Comparison of ENCODE assay signal across 2 cellular contexts in genomic region chr1:166738873-166739272, GRCh38.
TF ChIP-seq lines count a peak whose summit lies in the region.

No MANE protein-coding gene starts in this region.

TF ChIP-seq in GM23338, 12 proteins besides CTCF, POLR2A, EP300 and RAD21 (continued from another document):
- TF ChIP-seq, protein P1, sequence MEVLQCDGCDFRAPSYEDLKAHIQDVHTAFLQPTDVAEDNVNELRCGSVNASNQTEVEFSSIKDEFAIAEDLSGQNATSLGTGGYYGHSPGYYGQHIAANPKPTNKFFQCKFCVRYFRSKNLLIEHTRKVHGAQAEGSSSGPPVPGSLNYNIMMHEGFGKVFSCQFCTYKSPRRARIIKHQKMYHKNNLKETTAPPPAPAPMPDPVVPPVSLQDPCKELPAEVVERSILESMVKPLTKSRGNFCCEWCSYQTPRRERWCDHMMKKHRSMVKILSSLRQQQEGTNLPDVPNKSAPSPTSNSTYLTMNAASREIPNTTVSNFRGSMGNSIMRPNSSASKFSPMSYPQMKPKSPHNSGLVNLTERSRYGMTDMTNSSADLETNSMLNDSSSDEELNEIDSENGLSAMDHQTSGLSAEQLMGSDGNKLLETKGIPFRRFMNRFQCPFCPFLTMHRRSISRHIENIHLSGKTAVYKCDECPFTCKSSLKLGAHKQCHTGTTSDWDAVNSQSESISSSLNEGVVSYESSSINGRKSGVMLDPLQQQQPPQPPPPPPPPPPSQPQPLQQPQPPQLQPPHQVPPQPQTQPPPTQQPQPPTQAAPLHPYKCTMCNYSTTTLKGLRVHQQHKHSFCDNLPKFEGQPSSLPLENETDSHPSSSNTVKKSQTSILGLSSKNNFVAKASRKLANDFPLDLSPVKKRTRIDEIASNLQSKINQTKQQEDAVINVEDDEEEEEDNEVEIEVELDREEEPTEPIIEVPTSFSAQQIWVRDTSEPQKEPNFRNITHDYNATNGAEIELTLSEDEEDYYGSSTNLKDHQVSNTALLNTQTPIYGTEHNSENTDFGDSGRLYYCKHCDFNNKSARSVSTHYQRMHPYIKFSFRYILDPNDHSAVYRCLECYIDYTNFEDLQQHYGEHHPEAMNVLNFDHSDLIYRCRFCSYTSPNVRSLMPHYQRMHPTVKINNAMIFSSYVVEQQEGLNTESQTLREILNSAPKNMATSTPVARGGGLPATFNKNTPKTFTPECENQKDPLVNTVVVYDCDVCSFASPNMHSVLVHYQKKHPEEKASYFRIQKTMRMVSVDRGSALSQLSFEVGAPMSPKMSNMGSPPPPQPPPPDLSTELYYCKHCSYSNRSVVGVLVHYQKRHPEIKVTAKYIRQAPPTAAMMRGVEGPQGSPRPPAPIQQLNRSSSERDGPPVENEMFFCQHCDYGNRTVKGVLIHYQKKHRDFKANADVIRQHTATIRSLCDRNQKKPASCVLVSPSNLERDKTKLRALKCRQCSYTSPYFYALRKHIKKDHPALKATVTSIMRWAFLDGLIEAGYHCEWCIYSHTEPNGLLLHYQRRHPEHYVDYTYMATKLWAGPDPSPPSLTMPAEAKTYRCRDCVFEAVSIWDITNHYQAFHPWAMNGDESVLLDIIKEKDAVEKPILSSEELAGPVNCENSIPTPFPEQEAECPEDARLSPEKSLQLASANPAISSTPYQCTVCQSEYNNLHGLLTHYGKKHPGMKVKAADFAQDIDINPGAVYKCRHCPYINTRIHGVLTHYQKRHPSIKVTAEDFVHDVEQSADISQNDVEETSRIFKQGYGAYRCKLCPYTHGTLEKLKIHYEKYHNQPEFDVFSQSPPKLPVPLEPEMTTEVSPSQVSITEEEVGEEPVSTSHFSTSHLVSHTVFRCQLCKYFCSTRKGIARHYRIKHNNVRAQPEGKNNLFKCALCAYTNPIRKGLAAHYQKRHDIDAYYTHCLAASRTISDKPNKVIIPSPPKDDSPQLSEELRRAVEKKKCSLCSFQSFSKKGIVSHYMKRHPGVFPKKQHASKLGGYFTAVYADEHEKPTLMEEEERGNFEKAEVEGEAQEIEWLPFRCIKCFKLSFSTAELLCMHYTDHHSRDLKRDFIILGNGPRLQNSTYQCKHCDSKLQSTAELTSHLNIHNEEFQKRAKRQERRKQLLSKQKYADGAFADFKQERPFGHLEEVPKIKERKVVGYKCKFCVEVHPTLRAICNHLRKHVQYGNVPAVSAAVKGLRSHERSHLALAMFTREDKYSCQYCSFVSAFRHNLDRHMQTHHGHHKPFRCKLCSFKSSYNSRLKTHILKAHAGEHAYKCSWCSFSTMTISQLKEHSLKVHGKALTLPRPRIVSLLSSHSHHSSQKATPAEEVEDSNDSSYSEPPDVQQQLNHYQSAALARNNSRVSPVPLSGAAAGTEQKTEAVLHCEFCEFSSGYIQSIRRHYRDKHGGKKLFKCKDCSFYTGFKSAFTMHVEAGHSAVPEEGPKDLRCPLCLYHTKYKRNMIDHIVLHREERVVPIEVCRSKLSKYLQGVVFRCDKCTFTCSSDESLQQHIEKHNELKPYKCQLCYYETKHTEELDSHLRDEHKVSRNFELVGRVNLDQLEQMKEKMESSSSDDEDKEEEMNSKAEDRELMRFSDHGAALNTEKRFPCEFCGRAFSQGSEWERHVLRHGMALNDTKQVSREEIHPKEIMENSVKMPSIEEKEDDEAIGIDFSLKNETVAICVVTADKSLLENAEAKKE (CRISPR knock-in tag; IDR thresholded peaks at IDR 0.05) = no peak
- TF ChIP-seq CREB1 (CRISPR knock-in tag; IDR thresholded peaks at IDR 0.05; ENCODE audit: low read depth) = no peak
- TF ChIP-seq, protein P2, sequence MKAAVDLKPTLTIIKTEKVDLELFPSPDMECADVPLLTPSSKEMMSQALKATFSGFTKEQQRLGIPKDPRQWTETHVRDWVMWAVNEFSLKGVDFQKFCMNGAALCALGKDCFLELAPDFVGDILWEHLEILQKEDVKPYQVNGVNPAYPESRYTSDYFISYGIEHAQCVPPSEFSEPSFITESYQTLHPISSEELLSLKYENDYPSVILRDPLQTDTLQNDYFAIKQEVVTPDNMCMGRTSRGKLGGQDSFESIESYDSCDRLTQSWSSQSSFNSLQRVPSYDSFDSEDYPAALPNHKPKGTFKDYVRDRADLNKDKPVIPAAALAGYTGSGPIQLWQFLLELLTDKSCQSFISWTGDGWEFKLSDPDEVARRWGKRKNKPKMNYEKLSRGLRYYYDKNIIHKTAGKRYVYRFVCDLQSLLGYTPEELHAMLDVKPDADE (IDR thresholded peaks at IDR 0.05) = no peak
- TF ChIP-seq JUNB (IDR thresholded peaks at IDR 0.05; ENCODE audit: unreplicated experiment) = no peak
- no peak for TF ChIP-seq EZH2phosphoT487 (IDR thresholded peaks at IDR 0.05; ENCODE audit: unreplicated experiment)
- no peak for TF ChIP-seq ZNF331 (CRISPR knock-in tag; IDR thresholded peaks at IDR 0.05; ENCODE audit: low read depth)
- no peak for TF ChIP-seq STAT1 (IDR thresholded peaks at IDR 0.05; ENCODE audit: unreplicated experiment)
- TF ChIP-seq, protein P3, sequence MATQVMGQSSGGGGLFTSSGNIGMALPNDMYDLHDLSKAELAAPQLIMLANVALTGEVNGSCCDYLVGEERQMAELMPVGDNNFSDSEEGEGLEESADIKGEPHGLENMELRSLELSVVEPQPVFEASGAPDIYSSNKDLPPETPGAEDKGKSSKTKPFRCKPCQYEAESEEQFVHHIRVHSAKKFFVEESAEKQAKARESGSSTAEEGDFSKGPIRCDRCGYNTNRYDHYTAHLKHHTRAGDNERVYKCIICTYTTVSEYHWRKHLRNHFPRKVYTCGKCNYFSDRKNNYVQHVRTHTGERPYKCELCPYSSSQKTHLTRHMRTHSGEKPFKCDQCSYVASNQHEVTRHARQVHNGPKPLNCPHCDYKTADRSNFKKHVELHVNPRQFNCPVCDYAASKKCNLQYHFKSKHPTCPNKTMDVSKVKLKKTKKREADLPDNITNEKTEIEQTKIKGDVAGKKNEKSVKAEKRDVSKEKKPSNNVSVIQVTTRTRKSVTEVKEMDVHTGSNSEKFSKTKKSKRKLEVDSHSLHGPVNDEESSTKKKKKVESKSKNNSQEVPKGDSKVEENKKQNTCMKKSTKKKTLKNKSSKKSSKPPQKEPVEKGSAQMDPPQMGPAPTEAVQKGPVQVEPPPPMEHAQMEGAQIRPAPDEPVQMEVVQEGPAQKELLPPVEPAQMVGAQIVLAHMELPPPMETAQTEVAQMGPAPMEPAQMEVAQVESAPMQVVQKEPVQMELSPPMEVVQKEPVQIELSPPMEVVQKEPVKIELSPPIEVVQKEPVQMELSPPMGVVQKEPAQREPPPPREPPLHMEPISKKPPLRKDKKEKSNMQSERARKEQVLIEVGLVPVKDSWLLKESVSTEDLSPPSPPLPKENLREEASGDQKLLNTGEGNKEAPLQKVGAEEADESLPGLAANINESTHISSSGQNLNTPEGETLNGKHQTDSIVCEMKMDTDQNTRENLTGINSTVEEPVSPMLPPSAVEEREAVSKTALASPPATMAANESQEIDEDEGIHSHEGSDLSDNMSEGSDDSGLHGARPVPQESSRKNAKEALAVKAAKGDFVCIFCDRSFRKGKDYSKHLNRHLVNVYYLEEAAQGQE (IDR thresholded peaks at IDR 0.05; ENCODE audit: unreplicated experiment) = no peak
- no peak for TF ChIP-seq NANOG (IDR thresholded peaks at IDR 0.05; ENCODE audit: borderline replicate concordance)

TF ChIP-seq in WTC11, 78 proteins besides CTCF, POLR2A, EP300 and RAD21 (continued from another document):
- TF ChIP-seq IRF1 (CRISPR knock-in tag; IDR thresholded peaks at IDR 0.05) = no peak
- TF ChIP-seq, protein P4, sequence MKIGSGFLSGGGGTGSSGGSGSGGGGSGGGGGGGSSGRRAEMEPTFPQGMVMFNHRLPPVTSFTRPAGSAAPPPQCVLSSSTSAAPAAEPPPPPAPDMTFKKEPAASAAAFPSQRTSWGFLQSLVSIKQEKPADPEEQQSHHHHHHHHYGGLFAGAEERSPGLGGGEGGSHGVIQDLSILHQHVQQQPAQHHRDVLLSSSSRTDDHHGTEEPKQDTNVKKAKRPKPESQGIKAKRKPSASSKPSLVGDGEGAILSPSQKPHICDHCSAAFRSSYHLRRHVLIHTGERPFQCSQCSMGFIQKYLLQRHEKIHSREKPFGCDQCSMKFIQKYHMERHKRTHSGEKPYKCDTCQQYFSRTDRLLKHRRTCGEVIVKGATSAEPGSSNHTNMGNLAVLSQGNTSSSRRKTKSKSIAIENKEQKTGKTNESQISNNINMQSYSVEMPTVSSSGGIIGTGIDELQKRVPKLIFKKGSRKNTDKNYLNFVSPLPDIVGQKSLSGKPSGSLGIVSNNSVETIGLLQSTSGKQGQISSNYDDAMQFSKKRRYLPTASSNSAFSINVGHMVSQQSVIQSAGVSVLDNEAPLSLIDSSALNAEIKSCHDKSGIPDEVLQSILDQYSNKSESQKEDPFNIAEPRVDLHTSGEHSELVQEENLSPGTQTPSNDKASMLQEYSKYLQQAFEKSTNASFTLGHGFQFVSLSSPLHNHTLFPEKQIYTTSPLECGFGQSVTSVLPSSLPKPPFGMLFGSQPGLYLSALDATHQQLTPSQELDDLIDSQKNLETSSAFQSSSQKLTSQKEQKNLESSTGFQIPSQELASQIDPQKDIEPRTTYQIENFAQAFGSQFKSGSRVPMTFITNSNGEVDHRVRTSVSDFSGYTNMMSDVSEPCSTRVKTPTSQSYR (CRISPR knock-in tag; IDR thresholded peaks at IDR 0.05) = no peak
- TF ChIP-seq E2F1 (CRISPR knock-in tag; IDR thresholded peaks at IDR 0.05) = no peak
- TF ChIP-seq ZNF396 (CRISPR knock-in tag; IDR thresholded peaks at IDR 0.05; ENCODE audit: borderline replicate concordance) = no peak
- no peak for TF ChIP-seq AR (CRISPR knock-in tag; IDR thresholded peaks at IDR 0.05)
